In the genomic region with DNA sequence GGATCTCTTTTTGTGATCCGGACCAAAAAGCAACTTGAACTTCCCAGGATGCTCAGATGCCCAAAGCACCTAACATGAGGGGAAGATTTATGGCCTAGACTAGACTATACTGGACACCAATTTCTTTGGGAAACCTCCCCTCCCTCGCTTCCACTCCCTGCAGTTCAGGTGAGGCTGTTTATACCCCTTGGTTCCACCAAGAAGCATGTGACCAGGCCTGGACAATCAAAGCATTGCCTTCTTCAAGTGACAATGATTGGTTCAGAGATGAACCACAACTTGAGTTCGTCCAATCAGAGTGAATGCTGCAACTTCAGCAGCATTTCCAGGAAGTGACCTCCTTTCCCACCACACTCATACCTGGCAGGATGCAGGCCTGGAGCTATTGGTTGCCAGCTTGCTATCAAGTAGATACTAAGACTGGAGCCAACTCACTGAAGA, we compare ENCODE assay signal across 15 cellular contexts. TPM values are rescaled to one million over a fixed set of nuclear protein-coding genes. Genes with fewer than 3 reads are reported as not detected.
DNase-seq lines count a peak whose midpoint lies in the region; ATAC-seq, FAIRE-seq and TF ChIP-seq lines count a peak whose summit lies in the region.
"Had no signal": no experiment of that assay in that cellular context is flagged by ENCODE, and none has a peak within 500 bp of the region (broad histone marks: within the 10 kb centered on the region; RNA-seq: fewer than 3 reads in every experiment).

No MANE protein-coding gene starts in this region.

- DNase-seq in left ventricle myocardium superior (no peak), cardiac septum (ENCODE audit: low spot score) (no peak), OCI-LY7 (ENCODE audit: low spot score) (no peak), spleen (no peak), activated gamma-delta T cell (lab: John Stamatoyannopoulos, UW) (no peak), OCI-M2 (lab: John Stamatoyannopoulos, UW; ENCODE audit: unreplicated experiment) (no peak), frontal cortex (ENCODE audit: low spot score in 2 of 2) (no peak)
- DNase-seq: heart right ventricle, HFFc6, kidney glomerular epithelial cell, NCI-H1417 treated with DMSO at 0.1 percent for 48 hours, SJCRH30 had no signal

- no peaks in the 10 kb centered on the region for H3K36me3 ChIP-seq in OCI-LY7 (ENCODE audit: insufficient read depth, low read length)
- no peaks in the 10 kb centered on the region for H3K36me3 ChIP-seq in esophagus (ENCODE audit: control insufficient read depth in 2 of 2, insufficient read depth in 2 of 2, low read length in 1 of 2)
- H3K36me3 ChIP-seq in spleen = no peaks in the 10 kb centered on the region
- H3K36me3 ChIP-seq: heart right ventricle, SJCRH30 had no signal

- POLR2A ChIA-PET in OCI-LY7 (lab: Charles Lee) = no interaction called here

- no peak for FAIRE-seq in frontal cortex (lab: Jason Lieb, UNC)

- H3K27ac ChIP-seq in OCI-LY7 (ENCODE audit: low read depth, low read length, poor library complexity, severe bottlenecking) (no peak overlapping the region), esophagus (ENCODE audit: low read depth in 2 of 2, low read length in 1 of 2) (peak overlapping the region; percentile 6 to 73), spleen (peak overlapping the region in 7 of 8 donors; percentile 47 to 94 (median 83))
- H3K27ac ChIP-seq: KMS-11, SJCRH30 had no signal

- H3K4me3 ChIP-seq in OCI-LY7 (ENCODE audit: low read depth, low read length, poor library complexity, severe bottlenecking) = no peak overlapping the region
- no peak overlapping the region for H3K4me3 ChIP-seq in esophagus (ENCODE audit: low read depth in 1 of 2, low read length in 2 of 2)
- no peak overlapping the region for H3K4me3 ChIP-seq in spleen
- H3K4me3 ChIP-seq: heart right ventricle, SJCRH30 had no signal

- no peaks in the 10 kb centered on the region for H3K9me2 ChIP-seq in OCI-LY7 (ENCODE audit: insufficient read depth, low read length)

- TF ChIP-seq CTCF in OCI-LY7 (conservative IDR thresholded peaks at IDR 0.05; ENCODE audit: low read length) (no peak), spleen (IDR thresholded peaks at IDR 0.05 in 8 of 11, conservative IDR thresholded peaks at IDR 0.05 in 3 of 11) (no peak)

- CTCF ChIA-PET in OCI-LY7 (lab: Charles Lee; ENCODE audit: unreplicated experiment) = no interaction called here

- no peaks in the 10 kb centered on the region for H4K20me1 ChIP-seq in OCI-LY7 (ENCODE audit: insufficient read depth, low read length)

- intact Hi-C loops in left ventricle myocardium superior (cut with micrococcal nuclease) (no loop called here), cardiac septum (cut with DNase I) (no loop called here), OCI-LY7 (cut with micrococcal nuclease; ENCODE audit: unreplicated experiment) (no loop called here), spleen (cut with DNase I; ENCODE audit: low total_unique reads) (no loop called here)

- WGBS in esophagus, 2 donors = 95 to 96% methylated on average over 3 of the region's 3 CpGs
- WGBS in spleen, 5 donors = 84 to 97% (median 93%) methylated on average over 3 of the region's 3 CpGs

- no peak for TF ChIP-seq POLR2A in spleen (IDR thresholded peaks at IDR 0.05)

- H3K9me3 ChIP-seq in OCI-LY7 (ENCODE audit: low read length) = no peaks in the 10 kb centered on the region
- peaks cover 0 to 3% of the 10 kb centered on the region in 2 donors for H3K9me3 ChIP-seq in esophagus (ENCODE audit: control insufficient read depth in 2 of 2, insufficient read depth in 1 of 2, low read depth in 1 of 2, low read length in 1 of 2)
- H3K9me3 ChIP-seq in spleen = no peaks in the 10 kb centered on the region
- H3K9me3 ChIP-seq: heart right ventricle, SJCRH30 had no signal

- no peaks in the 10 kb centered on the region for H3K4me1 ChIP-seq in OCI-LY7 (ENCODE audit: insufficient read depth, low read length, poor library complexity, severe bottlenecking)
- peaks cover 0 to 25% of the 10 kb centered on the region in 2 donors for H3K4me1 ChIP-seq in esophagus (ENCODE audit: control insufficient read depth in 2 of 2, insufficient read depth in 2 of 2, low read length in 1 of 2)
- peaks cover 12 to 82% (median 30%) of the 10 kb centered on the region in 6 donors for H3K4me1 ChIP-seq in spleen

- no peak overlapping the region for H3K4me2 ChIP-seq in OCI-LY7 (ENCODE audit: low read length)
- H3K4me2 ChIP-seq: KMS-11 had no signal

- H2AFZ ChIP-seq in OCI-LY7 (ENCODE audit: low read length) = peak overlapping the region; percentile 27; the same call in 1 of the 2 replicates

- no peaks in the 10 kb centered on the region for H3K27me3 ChIP-seq in esophagus (ENCODE audit: control insufficient read depth in 1 of 2, insufficient read depth in 2 of 2, low read length in 2 of 2)
- H3K27me3 ChIP-seq in spleen (replicated peaks in 1 of 7) = no peaks in the 10 kb centered on the region
- H3K27me3 ChIP-seq: heart right ventricle, SJCRH30 had no signal

- no peaks in the 10 kb centered on the region for H3K79me2 ChIP-seq in OCI-LY7 (ENCODE audit: insufficient read depth, low read depth, low read length)

- peak; percentile 35 for ATAC-seq in left ventricle myocardium superior
- ATAC-seq: esophagus mucosa had no signal

- no TSS peak for BruUV-seq in OCI-LY7 (replicated peaks; lab: Mats Ljungman, UMichigan)

RNA-seq across cellular contexts. Expression of gene SLC9A8, which starts 45.6 kb away (rescaled TPM):
- total RNA-seq in left ventricle myocardium superior (4.4 TPM), cardiac septum (7.2 TPM), OCI-LY7 (2022) (22.0 and 28.7 TPM in 2 replicates), spleen (10 to 100 TPM; 15.9 to 35.3 (median 28.6) TPM), frontal cortex (4.5 TPM)
- 13.9 and 30.3 TPM in 2 replicates for total RNA-seq in OCI-LY7 (2014; rRNA removed; shearing (Covaris generic))
- polyA plus RNA-seq in esophagus (10 to 100 TPM; 11.5 to 16.6 TPM), spleen (10 to 100 TPM in 1 of 3 donors, 1 to 10 TPM in 2; 4.6 to 11.9 (median 8.9) TPM)

RNA-seq across cellular contexts. Expression of gene B4GALT5, which starts 53.3 kb away (rescaled TPM):
- total RNA-seq in left ventricle myocardium superior (37.2 TPM), cardiac septum (28.0 TPM), OCI-LY7 (2022) (14.8 and 18.8 TPM in 2 replicates), spleen (10 to 100 TPM; 41.1 to 79.0 (median 63.4) TPM), frontal cortex (62.0 TPM)
- 9.7 and 9.8 TPM in 2 replicates for total RNA-seq in OCI-LY7 (2014; rRNA removed; shearing (Covaris generic))
- polyA plus RNA-seq in esophagus (10 to 100 TPM; 17.9 to 28.3 TPM), spleen (10 to 100 TPM in 1 of 3 donors, 1 to 10 TPM in 2; 3.9 to 15.7 (median 4.3) TPM)
